ENCODE assay signal across 1 cellular context in the genomic region with DNA sequence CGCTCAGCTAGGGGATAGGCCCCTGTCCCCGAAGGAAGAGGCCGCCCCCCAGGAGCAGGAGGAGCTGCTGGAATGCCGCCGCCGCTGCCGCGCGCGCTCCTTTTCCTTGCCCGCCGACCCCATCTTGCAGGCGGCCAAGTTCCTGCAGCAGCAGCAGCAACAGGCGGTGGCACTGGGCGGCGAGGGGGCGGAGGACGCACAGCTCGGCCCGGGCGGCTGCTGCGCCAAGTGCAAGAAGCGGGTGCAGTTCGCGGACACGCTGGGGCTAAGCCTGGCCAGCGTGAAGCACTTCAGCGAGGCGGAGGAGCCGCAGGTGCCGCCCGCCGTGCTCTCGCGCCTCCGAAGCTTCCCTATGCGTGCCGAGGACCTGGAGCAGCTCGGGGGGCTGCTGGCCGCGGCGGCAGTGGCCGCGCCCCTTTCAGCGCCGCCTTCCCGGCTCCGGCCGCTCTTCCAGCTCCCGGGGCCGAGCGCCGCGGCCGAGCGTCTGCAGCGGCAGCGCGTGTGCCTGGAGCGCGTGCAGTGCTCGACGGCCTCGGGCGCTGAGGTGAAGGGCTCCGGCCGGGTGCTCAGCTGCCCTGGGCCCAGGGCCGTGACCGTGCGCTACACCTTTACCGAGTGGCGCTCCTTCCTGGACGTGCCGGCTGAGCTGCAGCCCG.
TF ChIP-seq lines count a peak whose summit lies in the region.

No MANE protein-coding gene starts in this region.

TF ChIP-seq in K562, 482 proteins besides CTCF, POLR2A, EP300 and RAD21 (continued from another document):
- TF ChIP-seq NEUROD1 (IDR thresholded peaks at IDR 0.05; ENCODE audit: borderline replicate concordance, low read depth, low read length, partially characterized antibody) (no peak), SMARCE1 (IDR thresholded peaks at IDR 0.05) (no peak)
- TF ChIP-seq, protein P1, sequence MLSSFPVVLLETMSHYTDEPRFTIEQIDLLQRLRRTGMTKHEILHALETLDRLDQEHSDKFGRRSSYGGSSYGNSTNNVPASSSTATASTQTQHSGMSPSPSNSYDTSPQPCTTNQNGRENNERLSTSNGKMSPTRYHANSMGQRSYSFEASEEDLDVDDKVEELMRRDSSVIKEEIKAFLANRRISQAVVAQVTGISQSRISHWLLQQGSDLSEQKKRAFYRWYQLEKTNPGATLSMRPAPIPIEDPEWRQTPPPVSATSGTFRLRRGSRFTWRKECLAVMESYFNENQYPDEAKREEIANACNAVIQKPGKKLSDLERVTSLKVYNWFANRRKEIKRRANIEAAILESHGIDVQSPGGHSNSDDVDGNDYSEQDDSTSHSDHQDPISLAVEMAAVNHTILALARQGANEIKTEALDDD (IDR thresholded peaks at IDR 0.05): no peak
